ENCODE assay signal across 9 cellular contexts in the genomic region with DNA sequence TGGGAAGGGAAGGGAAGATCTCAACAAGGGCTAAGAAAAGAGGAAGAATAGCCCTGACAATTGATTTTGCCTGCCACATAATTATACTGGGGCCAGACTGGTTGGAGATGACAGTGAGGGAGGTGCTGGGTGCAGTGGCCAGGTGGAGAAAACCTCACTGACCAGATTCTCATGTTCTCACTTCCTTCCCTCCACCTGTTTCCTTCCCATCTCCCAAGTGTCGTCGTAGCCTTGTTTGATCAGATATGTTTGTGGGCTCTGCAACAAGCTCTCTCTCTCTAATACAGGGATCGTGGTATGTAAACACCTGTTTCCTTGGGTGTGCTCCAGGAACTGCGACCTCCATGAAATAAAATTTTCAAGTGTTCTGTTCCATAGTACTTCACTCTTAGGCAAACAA.
DNase-seq lines count a peak whose midpoint lies in the region; ATAC-seq and TF ChIP-seq lines count a peak whose summit lies in the region.
"Had no signal": no experiment of that assay in that cellular context is flagged by ENCODE, and none has a peak within 500 bp of the region (broad histone marks: within the 10 kb centered on the region; RNA-seq: fewer than 3 reads in every experiment).

No MANE protein-coding gene starts in this region.

- H3K9me3 ChIP-seq in heart right ventricle (peaks cover 0 to 6% (median under 1%) of the 10 kb centered on the region in 11 donors), tibial artery (peaks cover 0 to 3% (median 0%) of the 10 kb centered on the region in 3 donors)

- ATAC-seq in heart right ventricle (no peak), left ventricle myocardium superior (no peak)

- 24 to 35% methylated on average over 4 of the region's 4 CpGs for WGBS in heart right ventricle, 2 donors

- intact Hi-C loops in heart right ventricle (cut with DNase I) (loop anchor here in 2 of 10 donors (5.0 to 10.0 kb wide), 2 partner anchors 53 to 61 kb away; partner anchors contain the start of gene VCL (in 1 of the 2)), left ventricle myocardium superior (cut with micrococcal nuclease) (no loop called here), tibial artery (cut with DNase I; ENCODE audit: low total_unique reads) (no loop called here)

- H3K36me3 ChIP-seq in heart right ventricle (peaks cover 0 to 15% (median under 1%) of the 10 kb centered on the region in 9 donors), tibial artery (peaks cover 0 to 3% (median 0%) of the 10 kb centered on the region in 3 donors)

- H3K4me1 ChIP-seq in heart right ventricle (peaks cover 3 to 72% (median 52%) of the 10 kb centered on the region in 9 donors), tibial artery (peaks cover 0 to 85% (median 47%) of the 10 kb centered on the region in 4 donors)

- TF ChIP-seq CTCF in heart right ventricle (IDR thresholded peaks at IDR 0.05) (no peak), tibial artery (IDR thresholded peaks at IDR 0.05) (no peak)

- peak overlapping the region in 8 of 10 donors; percentile 16 to 83 (median 70) for H3K27ac ChIP-seq in heart right ventricle
- peak overlapping the region; percentile 60 to 61 for H3K27ac ChIP-seq in tibial artery

- DNase-seq in heart right ventricle, result no peak
- DNase-seq in left ventricle myocardium superior, result no peak
- peak; percentile 41 for DNase-seq in MV-4-11 (lab: John Stamatoyannopoulos, UW)
- DNase-seq in cerebellum (ENCODE audit: low spot score), result peak; percentile 7
- no peak for DNase-seq in tibial artery
- no peak for DNase-seq in NCI-H446 (lab: John Stamatoyannopoulos, UW)
- no peak for DNase-seq in DMS79 (lab: John Stamatoyannopoulos, UW)
- DNase-seq in activated CD4-positive, alpha-beta T cell treated with anti-CD3 and anti-CD28 coated beads for 48 hours, result no peak
- DNase-seq: NCI-H526 treated with DMSO at 0.1 percent for 48 hours had no signal

- H3K4me3 ChIP-seq in heart right ventricle, result no peak overlapping the region
- H3K4me3 ChIP-seq in tibial artery, result no peak overlapping the region

- no peaks in the 10 kb centered on the region for H3K27me3 ChIP-seq in heart right ventricle
- no peaks in the 10 kb centered on the region for H3K27me3 ChIP-seq in tibial artery

Comparison
In these comparisons a context has a peak if more than half of its experiments do, and no peak if none do; other contexts are left out.
1. DNase-seq: peak in MV-4-11 (single experiment) and cerebellum (single experiment); none in heart right ventricle (0 of 2), left ventricle myocardium superior (single experiment), tibial artery (0 of 2), NCI-H446 (0 of 2), DMS79 (single experiment) and activated CD4-positive, alpha-beta T cell treated with anti-CD3 and anti-CD28 coated beads for 48 hours (single experiment).